23 cellular contexts compared by ENCODE assay signal in genomic region chr20:62555642-62556420, GRCh38.
DNase-seq lines count a peak whose midpoint lies in the region; ATAC-seq lines count a peak whose summit lies in the region.
"Had no signal": no experiment of that assay in that cellular context is flagged by ENCODE, and none has a peak within 500 bp of the region (broad histone marks: within the 10 kb centered on the region; RNA-seq: fewer than 3 reads in every experiment).

No MANE protein-coding gene starts in this region.

- peak overlapping the region; percentile 47 for H2AK5ac ChIP-seq in neuronal stem cell (ENCODE audit: low read depth, low read length)

- peaks cover 4% of the 10 kb centered on the region for H3K79me1 ChIP-seq in neuronal stem cell (ENCODE audit: low read depth, low read length)

- H4K91ac ChIP-seq in neuronal stem cell (ENCODE audit: low read depth, low read length, poor library complexity): no peak overlapping the region

- H3K27ac ChIP-seq in right cardiac atrium (ENCODE audit: low read length) (peak overlapping the region; percentile 73), neuronal stem cell (replicated peaks; ENCODE audit: low read length) (no peak overlapping the region)
- H3K27ac ChIP-seq: PC-9, SK-N-MC, testis had no signal

- H2BK5ac ChIP-seq in neuronal stem cell (ENCODE audit: low read length): no peak overlapping the region

- H3K4ac ChIP-seq in neuronal stem cell (ENCODE audit: low read length): no peak overlapping the region

- H3K9me3 ChIP-seq in NT2/D1 (ENCODE audit: insufficient read depth, low read length): no peaks in the 10 kb centered on the region
- no peaks in the 10 kb centered on the region for H3K9me3 ChIP-seq in right cardiac atrium (ENCODE audit: control insufficient read depth, low read length)
- no peaks in the 10 kb centered on the region for H3K9me3 ChIP-seq in neuronal stem cell (replicated peaks in 1 of 2; ENCODE audit: control insufficient read depth in 2 of 2, insufficient read depth in 1 of 2, low read depth in 1 of 2, low read length in 2 of 2)
- H3K9me3 ChIP-seq: esophagus squamous epithelium, mucosa of descending colon, testis had no signal

- H3K4me3 ChIP-seq in NT2/D1 (ENCODE audit: insufficient read length, low read depth) (no peak overlapping the region), right cardiac atrium (ENCODE audit: low read length) (no peak overlapping the region), neuronal stem cell (ENCODE audit: low read length in 2 of 2) (no peak overlapping the region)
- H3K4me3 ChIP-seq: esophagus squamous epithelium, GM12878, mucosa of descending colon, PC-9, SK-N-MC, testis had no signal

- H3K4me1 ChIP-seq in NT2/D1 (ENCODE audit: insufficient read depth, insufficient read length) (peaks cover 36% of the 10 kb centered on the region), right cardiac atrium (ENCODE audit: control insufficient read depth, insufficient read depth, low read length) (no peaks in the 10 kb centered on the region), neuronal stem cell (ENCODE audit: control insufficient read depth in 2 of 2, insufficient read depth in 1 of 2, low read depth in 1 of 2, low read length in 2 of 2) (peaks cover 4 to 7% of the 10 kb centered on the region in 2 donors)

- H2BK120ac ChIP-seq in neuronal stem cell (ENCODE audit: low read depth, low read length): no peak overlapping the region

- peak overlapping the region; percentile 50 for H2BK12ac ChIP-seq in neuronal stem cell (ENCODE audit: low read length)

- no peak overlapping the region for H3K4me2 ChIP-seq in neuronal stem cell (ENCODE audit: insufficient read depth, low read length, poor library complexity, severe bottlenecking)
- H3K4me2 ChIP-seq: PC-9 had no signal

- peak; percentile 9 for DNase-seq in EH (ENCODE audit: low read depth)
- DNase-seq in NT2/D1 (ENCODE audit: low read depth, low spot score): no peak
- peak in 1 of 3 donors; percentile 71 for DNase-seq in right cardiac atrium
- DNase-seq in neuronal stem cell (ENCODE audit: low spot score): no peak
- no peak for DNase-seq in stimulated activated naive CD4-positive, alpha-beta T cell treated with Interleukin-2 at 50 U/mL for 16 hours (lab: John Stamatoyannopoulos, UW)
- DNase-seq: activated B cell treated with CpG ODN at 0.5 μM for 24 hours; activated T-cell treated with anti-CD3 and anti-CD28 coated beads, Interleukin-2, amount 50 U/mL, for 48 hours; CD8-positive, alpha-beta T cell; DMS153; effector CD8-positive, alpha-beta T cell; esophagus squamous epithelium; KG1; mucosa of descending colon; NCI-H187 treated with DMSO at 0.1 percent for 48 hours; occipital lobe; PC-9; T1000; testis had no signal

- no peak overlapping the region for H2AFZ ChIP-seq in neuronal stem cell (ENCODE audit: low read length)
- H2AFZ ChIP-seq: PC-9 had no signal

- intact Hi-C loops in right cardiac atrium (cut with DNase I): no loop called here

- H3K14ac ChIP-seq in neuronal stem cell (ENCODE audit: low read length): peak overlapping the region; percentile 94

- H3K9ac ChIP-seq in NT2/D1 (ENCODE audit: insufficient read length, low read depth) (peak overlapping the region; percentile 21), neuronal stem cell (ENCODE audit: low read depth, low read length, poor library complexity) (no peak overlapping the region)

- ATAC-seq in right cardiac atrium: no peak
- no peak for ATAC-seq in HG02642 (IDR thresholded peaks at IDR 0.05; ENCODE audit: poor library complexity, unreplicated experiment)
- no peak for ATAC-seq in HG02571 (IDR thresholded peaks at IDR 0.05; ENCODE audit: unreplicated experiment)
- ATAC-seq: CD8-positive, alpha-beta T cell; GM12878; mucosa of descending colon; sciatic nerve had no signal

- no peak overlapping the region for H4K8ac ChIP-seq in neuronal stem cell (ENCODE audit: low read depth, low read length)

- 57% methylated on average over 29 of the region's 29 CpGs for WGBS in right cardiac atrium
- WGBS in neuronal stem cell (ENCODE audit: extremely low coverage in 2 of 2, insufficient read length in 2 of 2, insufficient replicate concordance in 1 of 2), 2 donors: no CpG with 5 or more reads among the region's 29 CpGs

- H3K18ac ChIP-seq in neuronal stem cell (ENCODE audit: low read length): peak overlapping the region; percentile 78

- H2BK15ac ChIP-seq in neuronal stem cell (ENCODE audit: low read length): peak overlapping the region; percentile 16

- H3K27me3 ChIP-seq in NT2/D1 (ENCODE audit: insufficient read depth, insufficient read length): peaks cover 51% of the 10 kb centered on the region
- H3K27me3 ChIP-seq in right cardiac atrium (ENCODE audit: control insufficient read depth, insufficient read depth): no peaks in the 10 kb centered on the region
- H3K27me3 ChIP-seq in neuronal stem cell (ENCODE audit: control insufficient read depth in 3 of 3, insufficient read depth in 3 of 3, low read depth in 1 of 3, low read length in 3 of 3): peaks cover 7 to 98% (median 16%) of the 10 kb centered on the region in 3 experiments
- H3K27me3 ChIP-seq: testis had no signal

- H3K23ac ChIP-seq in neuronal stem cell (ENCODE audit: low read depth, low read length, poor library complexity): peak overlapping the region; percentile 73

- no peaks in the 10 kb centered on the region for H3K36me3 ChIP-seq in NT2/D1 (ENCODE audit: insufficient read depth, insufficient read length, low read length)
- H3K36me3 ChIP-seq in neuronal stem cell (replicated peaks in 1 of 2; ENCODE audit: control insufficient read depth in 2 of 2, insufficient read depth in 2 of 2, low read length in 2 of 2): no peaks in the 10 kb centered on the region
- H3K36me3 ChIP-seq: esophagus squamous epithelium had no signal
